In genomic region chr19:5801796-5802616, GRCh38 we compare ENCODE assay signal across 10 cellular contexts. TPM values are rescaled to one million over a fixed set of nuclear protein-coding genes. Genes with fewer than 3 reads are reported as not detected.
A peak's percentile ranks its signal among the peaks of the same experiment; 100 is the strongest.
DNase-seq lines count a peak whose midpoint lies in the region; ATAC-seq and TF ChIP-seq lines count a peak whose summit lies in the region.
"Had no signal": no experiment of that assay in that cellular context is flagged by ENCODE, and none has a peak within 500 bp of the region (broad histone marks: within the 10 kb centered on the region; RNA-seq: fewer than 3 reads in every experiment).

No MANE protein-coding gene starts in this region.

- TF ChIP-seq POLR2A in erythroblast (IDR thresholded peaks at IDR 0.05; ENCODE audit: low read length), result no peak

- POLR2A ChIA-PET in activated CD4-positive, alpha-beta memory T cell treated with anti-CD3 and anti-CD28 coated beads for 36 hours (lab: Charles Lee), result interaction anchor here (1.5 kb wide), 1 partner anchor 12 kb away, joined by 3 read pairs; no protein-coding TSS in a partner anchor

- H3K9me3 Mint-ChIP-seq in activated naive CD4-positive, alpha-beta T cell treated with anti-CD3 and anti-CD28 coated beads for 36 hours, result no peaks in the 10 kb centered on the region
- no peaks in the 10 kb centered on the region for H3K9me3 Mint-ChIP-seq in activated CD4-positive, alpha-beta memory T cell treated with anti-CD3 and anti-CD28 coated beads for 36 hours

- CTCF ChIA-PET in activated naive CD4-positive, alpha-beta T cell treated with anti-CD3 and anti-CD28 coated beads for 36 hours (lab: Charles Lee), result interaction anchor here (0.6 to 1.0 kb wide), 2 partner anchors 52 to 220 kb away, joined by 3 to 6 read pairs; no protein-coding TSS in a partner anchor
- CTCF ChIA-PET in activated CD4-positive, alpha-beta memory T cell treated with anti-CD3 and anti-CD28 coated beads for 36 hours (lab: Charles Lee), result interaction anchor here (0.7 to 2.8 kb wide), 4 partner anchors 9 to 229 kb away, joined by 3 to 84 read pairs (median 4); partner anchors contain the start of gene DUS3L

- intact Hi-C loops in activated naive CD4-positive, alpha-beta T cell treated with anti-CD3 and anti-CD28 coated beads for 36 hours (cut with micrococcal nuclease), result no loop called here
- intact Hi-C loops in activated CD4-positive, alpha-beta memory T cell treated with anti-CD3 and anti-CD28 coated beads for 36 hours (cut with micrococcal nuclease), result no loop called here

- no peak overlapping the region for H3K27ac Mint-ChIP-seq in activated naive CD4-positive, alpha-beta T cell treated with anti-CD3 and anti-CD28 coated beads for 36 hours
- no peak overlapping the region for H3K27ac Mint-ChIP-seq in activated CD4-positive, alpha-beta memory T cell treated with anti-CD3 and anti-CD28 coated beads for 36 hours
- H3K27ac Mint-ChIP-seq: stimulated activated memory B cell treated with anti-CD40 and anti-IgM and Interleukin-4, amounts not matched to agents 10 μg/mL and 1 μg/mL and 100 μg/mL, for 72 hours had no signal

- H3K4me3 Mint-ChIP-seq in activated naive CD4-positive, alpha-beta T cell treated with anti-CD3 and anti-CD28 coated beads for 36 hours, result peak overlapping the region; percentile 16
- no peak overlapping the region for H3K4me3 Mint-ChIP-seq in activated CD4-positive, alpha-beta memory T cell treated with anti-CD3 and anti-CD28 coated beads for 36 hours
- H3K4me3 Mint-ChIP-seq: stimulated activated memory B cell treated with anti-CD40 and anti-IgM and Interleukin-4, amounts not matched to agents 10 μg/mL and 1 μg/mL and 100 μg/mL, for 72 hours had no signal

- no peak for ATAC-seq in stimulated activated naive CD8-positive, alpha-beta T cell treated with anti-CD3 and anti-CD28 coated beads, Interleukin-15, Interleukin-2, amounts not matched to agents 100 U/mL and 50 U/mL, for 24 hours
- ATAC-seq in GM21423 (IDR thresholded peaks at IDR 0.05; ENCODE audit: unreplicated experiment), result no peak
- ATAC-seq: stimulated activated memory B cell treated with anti-CD40 and anti-IgM and Interleukin-4, amounts not matched to agents 10 μg/mL and 1 μg/mL and 100 μg/mL, for 72 hours had no signal

- no peak for DNase-seq in activated naive CD4-positive, alpha-beta T cell treated with anti-CD3 and anti-CD28 coated beads for 36 hours
- DNase-seq in activated naive CD4-positive, alpha-beta T cell treated with anti-CD3 and anti-CD28 coated beads, Interleukin-2, amount 50 U/mL, for 16 hours, result no peak
- DNase-seq in NCI-H524 (lab: John Stamatoyannopoulos, UW), result peak; percentile 94 to 96
- DNase-seq in erythroblast (lab: John Stamatoyannopoulos, UW), result peak; percentile 56 to 64
- peak; percentile 53 for DNase-seq in stimulated activated naive CD8-positive, alpha-beta T cell treated with anti-CD3 and anti-CD28 coated beads, Interleukin-15, Interleukin-2, amounts not matched to agents 100 U/mL and 50 U/mL, for 24 hours
- DNase-seq in RKO (ENCODE audit: low spot score), result no peak
- DNase-seq in activated CD4-positive, alpha-beta memory T cell treated with anti-CD3 and anti-CD28 coated beads for 36 hours, result no peak
- DNase-seq: colonic mucosa had no signal

- H3K4me1 Mint-ChIP-seq in activated naive CD4-positive, alpha-beta T cell treated with anti-CD3 and anti-CD28 coated beads for 36 hours (ENCODE audit: low read depth), result peaks cover 25% of the 10 kb centered on the region
- H3K4me1 Mint-ChIP-seq in activated CD4-positive, alpha-beta memory T cell treated with anti-CD3 and anti-CD28 coated beads for 36 hours (ENCODE audit: low read depth), result peaks cover 21% of the 10 kb centered on the region

- peaks cover 19% of the 10 kb centered on the region for H3K27me3 Mint-ChIP-seq in activated naive CD4-positive, alpha-beta T cell treated with anti-CD3 and anti-CD28 coated beads for 36 hours (ENCODE audit: low read depth)
- peaks cover 22% of the 10 kb centered on the region for H3K27me3 Mint-ChIP-seq in activated CD4-positive, alpha-beta memory T cell treated with anti-CD3 and anti-CD28 coated beads for 36 hours

- no peaks in the 10 kb centered on the region for H3K36me3 Mint-ChIP-seq in activated naive CD4-positive, alpha-beta T cell treated with anti-CD3 and anti-CD28 coated beads for 36 hours (ENCODE audit: low read depth)
- no peaks in the 10 kb centered on the region for H3K36me3 Mint-ChIP-seq in activated CD4-positive, alpha-beta memory T cell treated with anti-CD3 and anti-CD28 coated beads for 36 hours
- H3K36me3 Mint-ChIP-seq: stimulated activated memory B cell treated with anti-CD40 and anti-IgM and Interleukin-4, amounts not matched to agents 10 μg/mL and 1 μg/mL and 100 μg/mL, for 72 hours had no signal

RNA-seq across cellular contexts. Expression of gene NRTN, which starts 2.9 kb away (rescaled TPM):
- under 1 TPM; 0.38 to 0.42 TPM for total RNA-seq in activated naive CD4-positive, alpha-beta T cell treated with anti-CD3 and anti-CD28 coated beads for 36 hours
- under 1 TPM; 0.22 to 0.97 TPM for total RNA-seq in activated CD4-positive, alpha-beta memory T cell treated with anti-CD3 and anti-CD28 coated beads for 36 hours

RNA-seq across cellular contexts. Expression of gene DUS3L, which starts 11.0 kb away (rescaled TPM):
- 10 to 100 TPM; 43.1 to 45.2 TPM for total RNA-seq in activated naive CD4-positive, alpha-beta T cell treated with anti-CD3 and anti-CD28 coated beads for 36 hours
- total RNA-seq in activated CD4-positive, alpha-beta memory T cell treated with anti-CD3 and anti-CD28 coated beads for 36 hours, result 10 to 100 TPM; 41.9 to 44.4 TPM

RNA-seq across cellular contexts. Expression of gene PRR22, which starts 17.5 kb away (rescaled TPM):
- total RNA-seq in activated naive CD4-positive, alpha-beta T cell treated with anti-CD3 and anti-CD28 coated beads for 36 hours, result 1 to 10 TPM; 1.1 to 1.5 TPM
- 1 to 10 TPM; 2.2 to 2.6 TPM for total RNA-seq in activated CD4-positive, alpha-beta memory T cell treated with anti-CD3 and anti-CD28 coated beads for 36 hours

RNA-seq across cellular contexts. Expression of gene FUT6, which starts 37.5 kb away (rescaled TPM):
- total RNA-seq in activated naive CD4-positive, alpha-beta T cell treated with anti-CD3 and anti-CD28 coated beads for 36 hours, result not detected
- not detected for total RNA-seq in activated CD4-positive, alpha-beta memory T cell treated with anti-CD3 and anti-CD28 coated beads for 36 hours

RNA-seq across cellular contexts. Expression of gene FUT3, which starts 49.2 kb away (rescaled TPM):
- not detected for total RNA-seq in activated naive CD4-positive, alpha-beta T cell treated with anti-CD3 and anti-CD28 coated beads for 36 hours
- not detected for total RNA-seq in activated CD4-positive, alpha-beta memory T cell treated with anti-CD3 and anti-CD28 coated beads for 36 hours

Comparison
In these comparisons a context has a peak if more than half of its experiments do, and no peak if none do; other contexts are left out.
1. DNase-seq: peak in NCI-H524 (2 of 2), erythroblast (2 of 2) and stimulated activated naive CD8-positive, alpha-beta T cell treated with anti-CD3 and anti-CD28 coated beads, Interleukin-15, Interleukin-2, amounts not matched to agents 100 U/mL and 50 U/mL, for 24 hours (single experiment); none in activated naive CD4-positive, alpha-beta T cell treated with anti-CD3 and anti-CD28 coated beads for 36 hours (single experiment), activated naive CD4-positive, alpha-beta T cell treated with anti-CD3 and anti-CD28 coated beads, Interleukin-2, amount 50 U/mL, for 16 hours (single experiment), RKO (single experiment) and activated CD4-positive, alpha-beta memory T cell treated with anti-CD3 and anti-CD28 coated beads for 36 hours (single experiment).